8 cellular contexts compared by ENCODE assay signal in genomic region chr7:1536768-1537630, GRCh38. TPM values are rescaled to one million over a fixed set of nuclear protein-coding genes. Genes with fewer than 3 reads are reported as not detected.
A peak's percentile ranks its signal among the peaks of the same experiment; 100 is the strongest.
DNase-seq lines count a peak whose midpoint lies in the region; ATAC-seq lines count a peak whose summit lies in the region.

No MANE protein-coding gene starts in this region.

- peak overlapping the region; percentile 89 for H2BK5ac ChIP-seq in neuronal stem cell (ENCODE audit: low read length)

- peak overlapping the region; percentile 17 for H4K8ac ChIP-seq in neuronal stem cell (ENCODE audit: low read depth, low read length)

- H3K27ac ChIP-seq in neuronal stem cell (replicated peaks; ENCODE audit: low read length) = peak overlapping the region; percentile 93

- peak overlapping the region; percentile 93 for H3K23ac ChIP-seq in neuronal stem cell (ENCODE audit: low read depth, low read length, poor library complexity)

- peaks cover 40 to 56% of the 10 kb centered on the region in 2 donors for H3K4me1 ChIP-seq in neuronal stem cell (ENCODE audit: control insufficient read depth in 2 of 2, insufficient read depth in 1 of 2, low read depth in 1 of 2, low read length in 2 of 2)

- H2AK5ac ChIP-seq in neuronal stem cell (ENCODE audit: low read depth, low read length) = peak overlapping the region; percentile 99

- peaks cover 0 to 10% (median 2%) of the 10 kb centered on the region in 3 experiments for H3K27me3 ChIP-seq in neuronal stem cell (ENCODE audit: control insufficient read depth in 3 of 3, insufficient read depth in 3 of 3, low read depth in 1 of 3, low read length in 3 of 3)

- peak overlapping the region in 1 of 2 donors; percentile 9 for H3K4me3 ChIP-seq in neuronal stem cell (ENCODE audit: low read length in 2 of 2)

- peak overlapping the region; percentile 98 for H3K18ac ChIP-seq in neuronal stem cell (ENCODE audit: low read length)

- H3K79me1 ChIP-seq in neuronal stem cell (ENCODE audit: low read depth, low read length) = peaks cover 20% of the 10 kb centered on the region

- peak overlapping the region; percentile 38 for H4K91ac ChIP-seq in neuronal stem cell (ENCODE audit: low read depth, low read length, poor library complexity)

- peak overlapping the region; percentile 77 for H3K9ac ChIP-seq in neuronal stem cell (ENCODE audit: low read depth, low read length, poor library complexity)

- no peak for ATAC-seq in activated CD4-positive, CD25-positive, alpha-beta regulatory T cell treated with anti-CD3 and anti-CD28 coated beads, Interleukin-2, amount 50 U/mL, for 24 hours
- no peak for ATAC-seq in HG03521 (IDR thresholded peaks at IDR 0.05; ENCODE audit: unreplicated experiment)
- no peak for ATAC-seq in HG02870 (IDR thresholded peaks at IDR 0.05; ENCODE audit: unreplicated experiment)

- H3K4me2 ChIP-seq in neuronal stem cell (ENCODE audit: insufficient read depth, low read length, poor library complexity, severe bottlenecking) = peak overlapping the region; percentile 62

- H3K36me3 ChIP-seq in neuronal stem cell (replicated peaks in 1 of 2; ENCODE audit: control insufficient read depth in 2 of 2, insufficient read depth in 2 of 2, low read length in 2 of 2) = peaks cover 0 to 6% of the 10 kb centered on the region in 2 donors

- peak overlapping the region; percentile 97 for H2BK12ac ChIP-seq in neuronal stem cell (ENCODE audit: low read length)

- H3K4ac ChIP-seq in neuronal stem cell (ENCODE audit: low read length) = peak overlapping the region; percentile 97

- peak overlapping the region; percentile 91 for H2BK15ac ChIP-seq in neuronal stem cell (ENCODE audit: low read length)

- peak overlapping the region; percentile 25 for H3K14ac ChIP-seq in neuronal stem cell (ENCODE audit: low read length)

- no peaks in the 10 kb centered on the region for H3K9me3 ChIP-seq in neuronal stem cell (replicated peaks in 1 of 2; ENCODE audit: control insufficient read depth in 2 of 2, insufficient read depth in 1 of 2, low read depth in 1 of 2, low read length in 2 of 2)

- H2BK120ac ChIP-seq in neuronal stem cell (ENCODE audit: low read depth, low read length) = peak overlapping the region; percentile 99

- WGBS in neuronal stem cell (ENCODE audit: extremely low coverage in 2 of 2, insufficient read length in 2 of 2, insufficient replicate concordance in 1 of 2), 2 donors = no CpG with 5 or more reads among the region's 57 CpGs

- DNase-seq in ELF-1 (ENCODE audit: low read depth, low spot score) (peak; percentile 95), SW 1271 (lab: John Stamatoyannopoulos, UW) (peak; percentile 96 to 97), foreskin melanocyte (peak; percentile 85), neuronal stem cell (ENCODE audit: low spot score) (peak; percentile 77), SK-N-DZ (ENCODE audit: low spot score) (no peak)

- peak overlapping the region; percentile 52 for H2AFZ ChIP-seq in neuronal stem cell (ENCODE audit: low read length)

RNA-seq across cellular contexts. Expression of gene MAFK, which starts 6.5 kb away (rescaled TPM):
- polyA plus RNA-seq in neuronal stem cell (2013, experiment 1 of 2) = 4.4 TPM
- 4.1 TPM for polyA plus RNA-seq in neuronal stem cell (2013, experiment 2 of 2)
- 1.8 and 3.6 TPM in 2 replicates for polyA plus RNA-seq in SK-N-DZ (2014; cell fraction: cytosol; rRNA removed)
- 5.1 and 10.7 TPM in 2 replicates for polyA plus RNA-seq in SK-N-DZ (2014; cell fraction: nucleus; rRNA removed)

RNA-seq across cellular contexts. Expression of gene TMEM184A, which starts 19.0 kb away (rescaled TPM):
- 0.32 TPM for polyA plus RNA-seq in neuronal stem cell (2013, experiment 1 of 2)
- 0.28 TPM for polyA plus RNA-seq in neuronal stem cell (2013, experiment 2 of 2)
- 0.38 and 0.68 TPM in 2 replicates for polyA plus RNA-seq in SK-N-DZ (2014; cell fraction: cytosol; rRNA removed)
- polyA plus RNA-seq in SK-N-DZ (2014; cell fraction: nucleus; rRNA removed) = 2.3 and 2.4 TPM in 2 replicates

RNA-seq across cellular contexts. Expression of gene INTS1, which starts 32.8 kb away (rescaled TPM):
- polyA plus RNA-seq in neuronal stem cell (2013, experiment 1 of 2) = 25.3 TPM
- 24.4 TPM for polyA plus RNA-seq in neuronal stem cell (2013, experiment 2 of 2)
- polyA plus RNA-seq in SK-N-DZ (2014; cell fraction: cytosol; rRNA removed) = 42.2 and 44.8 TPM in 2 replicates
- 127 and 147 TPM in 2 replicates for polyA plus RNA-seq in SK-N-DZ (2014; cell fraction: nucleus; rRNA removed)

RNA-seq across cellular contexts. Expression of gene PSMG3, which starts 32.8 kb away (rescaled TPM):
- polyA plus RNA-seq in neuronal stem cell (2013, experiment 1 of 2) = 16.9 TPM
- 15.7 TPM for polyA plus RNA-seq in neuronal stem cell (2013, experiment 2 of 2)
- polyA plus RNA-seq in SK-N-DZ (2014; cell fraction: cytosol; rRNA removed) = 114 and 158 TPM in 2 replicates
- 124 and 138 TPM in 2 replicates for polyA plus RNA-seq in SK-N-DZ (2014; cell fraction: nucleus; rRNA removed)
